ENCODE assay signal across 14 cellular contexts in genomic region chr16:87438611-87438985, GRCh38.
"Had no signal": no experiment of that assay in that cellular context is flagged by ENCODE, and none has a peak within 500 bp of the region (broad histone marks: within the 10 kb centered on the region; RNA-seq: fewer than 3 reads in every experiment).

No MANE protein-coding gene starts in this region.

- H3K27ac ChIP-seq: heart left ventricle, neutrophil, right atrium auricular region, sigmoid colon, skin epidermis, stomach had no signal

- H3K27me3 ChIP-seq: heart left ventricle, right atrium auricular region, sigmoid colon, stomach had no signal

- H3K4me3 ChIP-seq: heart left ventricle, mucosa of descending colon, right atrium auricular region, sigmoid colon, skin epidermis, stomach had no signal

- H3K36me3 ChIP-seq: neutrophil, right atrium auricular region, sigmoid colon had no signal

- DNase-seq: effector memory CD4-positive, alpha-beta T cell; heart left ventricle; hippocampal formation; islet precursor cell; mammary epithelial cell; naive thymus-derived CD8-positive, alpha-beta T cell; sigmoid colon; stimulated activated CD4-positive, alpha-beta T cell treated with anti-CD3 and anti-CD28 coated beads, Interleukin-12 subunit alpha, Interleukin-12 subunit beta, amount 100 ng/mL, for 4 hours; stimulated activated naive CD4-positive, alpha-beta T cell; stomach had no signal

- H3K9me3 ChIP-seq: mucosa of descending colon, neutrophil, right atrium auricular region, sigmoid colon, stomach had no signal
